1 cellular context compared by ENCODE assay signal in genomic region chr1:25022361-25023189, GRCh38.
TF ChIP-seq lines count a peak whose summit lies in the region.

No MANE protein-coding gene starts in this region.

TF ChIP-seq in GM12878, 131 proteins besides CTCF, POLR2A, EP300 and RAD21 (continued from another document and continues in another):
- no peak for TF ChIP-seq HSF1 (IDR thresholded peaks at IDR 0.05; ENCODE audit: low read depth, low read length)
- TF ChIP-seq MTA3 (IDR thresholded peaks at IDR 0.05; ENCODE audit: borderline replicate concordance, low read length): no peak
- no peak for TF ChIP-seq NFYA (IDR thresholded peaks at IDR 0.05; ENCODE audit: borderline replicate concordance, low read depth, low read length)
- no peak; the same call in 1 of the 2 replicates for TF ChIP-seq STAT3 (IDR thresholded peaks at IDR 0.05; ENCODE audit: low read depth, low read length)
- peak; percentile 91 for TF ChIP-seq SKIL (IDR thresholded peaks at IDR 0.05; ENCODE audit: low read depth, poor library complexity, severe bottlenecking)
- peak; percentile 99 for TF ChIP-seq NR2F1 (conservative IDR thresholded peaks at IDR 0.05)
- 0 out of 2 replicates have a peak, but pooled peaks have one; percentile 39 for TF ChIP-seq RBBP5 (conservative IDR thresholded peaks at IDR 0.05)
- TF ChIP-seq ATF3 (IDR thresholded peaks at IDR 0.05; ENCODE audit: borderline replicate concordance, extremely low read depth, low read depth, low read length): peak; percentile 35; the same call in 1 of the 2 replicates
- no peak for TF ChIP-seq STAT1 (conservative IDR thresholded peaks at IDR 0.05)
- TF ChIP-seq ASH2L (IDR thresholded peaks at IDR 0.05; ENCODE audit: borderline replicate concordance, low read depth): peak; percentile 87; the same call in 1 of the 2 replicates
- 0 out of 2 replicates have a peak, but pooled peaks have one; percentile 32 for TF ChIP-seq MAX (IDR thresholded peaks at IDR 0.05; ENCODE audit: low read depth, low read length)
- peak; percentile 85 for TF ChIP-seq MTA2 (IDR thresholded peaks at IDR 0.05; ENCODE audit: low read depth)
- TF ChIP-seq RELB (IDR thresholded peaks at IDR 0.05; ENCODE audit: low read depth): peak; percentile 90
- no peak for TF ChIP-seq ZBTB33 (IDR thresholded peaks at IDR 0.05)
- peak; percentile 51 for TF ChIP-seq NKRF (conservative IDR thresholded peaks at IDR 0.05)
- TF ChIP-seq RFX5 (IDR thresholded peaks at IDR 0.05; ENCODE audit: low read depth, low read length): no peak
- no peak for TF ChIP-seq SREBF2 (IDR thresholded peaks at IDR 0.05; ENCODE audit: low read length)
- TF ChIP-seq CREB1 (IDR thresholded peaks at IDR 0.05; ENCODE audit: low read depth): no peak
- TF ChIP-seq EED (IDR thresholded peaks at IDR 0.05; ENCODE audit: low read depth): peak; percentile 93
- peak; percentile 89 for TF ChIP-seq BCL11A (IDR thresholded peaks at IDR 0.05; ENCODE audit: low read depth, low read length)
- peak in 1 of 2 experiments; percentile 50; a peak in 1 of 3 replicates for TF ChIP-seq EGR1 (IDR thresholded peaks at IDR 0.05; ENCODE audit: borderline replicate concordance in 1 of 2, low read depth in 2 of 2, low read length in 2 of 2)
- TF ChIP-seq CEBPZ (IDR thresholded peaks at IDR 0.05; ENCODE audit: low read depth, low read length): no peak
- TF ChIP-seq RELA (IDR thresholded peaks at IDR 0.05; ENCODE audit: borderline replicate concordance, partially characterized antibody): peak; percentile 28
- TF ChIP-seq SUZ12 (IDR thresholded peaks at IDR 0.05; ENCODE audit: unreplicated experiment): no peak
- no peak for TF ChIP-seq ZBTB4 (CRISPR knock-in tag; IDR thresholded peaks at IDR 0.05)
- TF ChIP-seq CHD2 (IDR thresholded peaks at IDR 0.05; ENCODE audit: borderline replicate concordance, low read depth, low read length): peak; percentile 88
- no peak for TF ChIP-seq PBX3 (IDR thresholded peaks at IDR 0.05; ENCODE audit: insufficient replicate concordance, low read depth, low read length)
- TF ChIP-seq ZZZ3 (IDR thresholded peaks at IDR 0.05; ENCODE audit: control insufficient read depth, insufficient read length, low read depth): no peak
- TF ChIP-seq SMC3 (IDR thresholded peaks at IDR 0.05; ENCODE audit: borderline replicate concordance, low read length): peak; percentile 40; the same call in 1 of the 2 replicates
- peak; percentile 95 for TF ChIP-seq ZBED1 (IDR thresholded peaks at IDR 0.05; ENCODE audit: borderline replicate concordance)
- peak; percentile 63; the same call in 1 of the 2 replicates for TF ChIP-seq MYB (IDR thresholded peaks at IDR 0.05; ENCODE audit: borderline replicate concordance, low read depth, low read length)
- TF ChIP-seq ZSCAN29 (IDR thresholded peaks at IDR 0.05): no peak
- TF ChIP-seq NFIC (IDR thresholded peaks at IDR 0.05; ENCODE audit: low read depth, low read length): no peak
- peak; percentile 81 for TF ChIP-seq LARP7 (IDR thresholded peaks at IDR 0.05)
- peak; percentile 98 for TF ChIP-seq IKZF1 (conservative IDR thresholded peaks at IDR 0.05)
- no peak for TF ChIP-seq EZH2 (IDR thresholded peaks at IDR 0.05; ENCODE audit: borderline replicate concordance, control insufficient read depth, low read depth, low read length)
- TF ChIP-seq ZNF207 (IDR thresholded peaks at IDR 0.05; ENCODE audit: borderline replicate concordance): peak; percentile 73; the same call in 1 of the 2 replicates
- no peak for TF ChIP-seq ZNF274 (IDR thresholded peaks at IDR 0.05; ENCODE audit: insufficient read depth, insufficient read length)
- TF ChIP-seq CBX5 (IDR thresholded peaks at IDR 0.05; ENCODE audit: low read depth): no peak
- TF ChIP-seq SREBF1 (IDR thresholded peaks at IDR 0.05; ENCODE audit: low read length): no peak; the same call in 1 of the 2 replicates
- TF ChIP-seq PKNOX1 (IDR thresholded peaks at IDR 0.05): peak; percentile 78
- no peak for TF ChIP-seq NFXL1 (IDR thresholded peaks at IDR 0.05; ENCODE audit: borderline replicate concordance)
- peak; percentile 87 for TF ChIP-seq ATF7 (IDR thresholded peaks at IDR 0.05; ENCODE audit: low read depth)
- peak; percentile 95 to 97 for TF ChIP-seq IKZF2 (IDR thresholded peaks at IDR 0.05)
